ENCODE assay signal across 8 cellular contexts in the genomic region with DNA sequence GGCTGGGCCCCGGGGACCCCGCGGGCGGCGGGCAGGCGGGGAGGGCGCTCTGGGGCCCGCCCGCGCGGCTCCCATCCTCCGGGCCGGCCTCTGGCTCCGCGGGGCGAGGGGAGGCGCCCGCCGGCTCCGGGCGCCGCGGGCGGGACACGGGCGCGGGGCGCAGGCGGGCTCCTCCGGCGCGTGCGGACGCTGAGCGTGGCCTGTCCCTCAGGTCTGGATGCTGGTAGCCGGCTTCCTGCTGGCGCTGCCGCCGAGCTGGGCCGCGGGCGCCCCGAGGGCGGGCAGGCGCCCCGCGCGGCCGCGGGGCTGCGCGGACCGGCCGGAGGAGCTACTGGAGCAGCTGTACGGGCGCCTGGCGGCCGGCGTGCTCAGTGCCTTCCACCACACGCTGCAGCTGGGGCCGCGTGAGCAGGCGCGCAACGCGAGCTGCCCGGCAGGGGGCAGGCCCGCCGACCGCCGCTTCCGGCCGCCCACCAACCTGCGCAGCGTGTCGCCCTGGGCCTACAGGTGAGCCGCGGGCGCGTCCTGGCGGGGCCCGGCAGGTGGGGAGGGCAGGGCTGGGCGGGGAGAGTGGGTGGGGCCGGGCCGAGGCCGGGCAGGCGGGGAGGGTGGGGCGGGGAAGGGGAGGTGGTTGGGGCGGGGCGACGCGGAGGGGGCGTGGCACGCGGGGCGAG. TPM values are rescaled to one million over a fixed set of nuclear protein-coding genes. Genes with fewer than 3 reads are reported as not detected.
DNase-seq lines count a peak whose midpoint lies in the region; ATAC-seq, FAIRE-seq and TF ChIP-seq lines count a peak whose summit lies in the region.

No MANE protein-coding gene starts in this region.

- intact Hi-C loops in pancreas (cut with DNase I) = no loop called here
- intact Hi-C loops in transverse colon (cut with DNase I; ENCODE audit: low total_unique reads) = no loop called here

- H3K4me3 ChIP-seq in RWPE2 (ENCODE audit: severe bottlenecking) = peak overlapping the region; percentile 90
- peak overlapping the region in 3 of 4 donors; percentile 16 to 72 (median 54) for H3K4me3 ChIP-seq in pancreas
- H3K4me3 ChIP-seq in transverse colon = peak overlapping the region; percentile 29 to 66 (median 42)

- H3K9me3 ChIP-seq in RWPE2 (ENCODE audit: severe bottlenecking) (no peaks in the 10 kb centered on the region), pancreas (no peaks in the 10 kb centered on the region), transverse colon (no peaks in the 10 kb centered on the region)

- TF ChIP-seq CTCF in RWPE2 (IDR thresholded peaks at IDR 0.05; ENCODE audit: poor library complexity, severe bottlenecking) = peak; percentile 42
- peak; percentile 43 to 52 (median 46) for TF ChIP-seq CTCF in pancreas (IDR thresholded peaks at IDR 0.05)
- TF ChIP-seq CTCF in transverse colon (IDR thresholded peaks at IDR 0.05) = peak in 4 of 5 experiments; percentile 44 to 66 (median 50)

- H3K4me1 ChIP-seq in RWPE2 (ENCODE audit: insufficient read depth, poor library complexity, severe bottlenecking) (no peaks in the 10 kb centered on the region), pancreas (peaks cover 0 to 9% (median 9%) of the 10 kb centered on the region in 3 donors), transverse colon (peaks cover 0 to 16% (median 12%) of the 10 kb centered on the region in 4 donors)

- no peaks in the 10 kb centered on the region for H3K27me3 ChIP-seq in RWPE2 (ENCODE audit: insufficient read depth, poor library complexity, severe bottlenecking)
- H3K27me3 ChIP-seq in pancreas = no peaks in the 10 kb centered on the region
- peaks cover 25% of the 10 kb centered on the region for H3K27me3 ChIP-seq in transverse colon

- in situ Hi-C loops in transverse colon (cut with MboI; ENCODE audit: low pct_ligation_motif_present in 1 of 4, low pct_unique_long_range_greater_than_20kb in 1 of 4, low sequenced_read_pairs in 3 of 4) = loop anchor here in 3 of 4 donors (10.0 to 25.0 kb wide), 5 partner anchors 108 to 383 kb away; a partner anchor contains a TSS

- no peak for TF ChIP-seq EP300 in transverse colon (IDR thresholded peaks at IDR 0.05; ENCODE audit: low read depth)

- H3K27ac ChIP-seq in RWPE2 (ENCODE audit: poor library complexity, severe bottlenecking) (no peak overlapping the region), pancreas (no peak overlapping the region), transverse colon (peak overlapping the region in 3 of 4 donors; percentile 37 to 74 (median 55))

- 0 to 1% methylated on average over 25 to 96 of the region's 96 CpGs for WGBS in pancreas, 2 donors
- WGBS in transverse colon (ENCODE audit: low coverage in 1 of 2), 2 donors = 0% methylated on average over 23 of the region's 96 CpGs; no CpG with 5 or more reads in 1 of the 2 donors

- H3K36me3 ChIP-seq in RWPE2 (ENCODE audit: low read depth) (no peaks in the 10 kb centered on the region), pancreas (no peaks in the 10 kb centered on the region), transverse colon (no peaks in the 10 kb centered on the region)

- ATAC-seq in GM21390 (IDR thresholded peaks at IDR 0.05; ENCODE audit: unreplicated experiment) (peak; percentile 91), RWPE2 (ENCODE audit: low read depth) (peak; percentile 90), pancreas (peak; percentile 90 to 95 (median 94))

- FAIRE-seq in HTR-8/SVneo (lab: Jason Lieb, UNC) (no peak), pancreas (lab: Jason Lieb, UNC) (no peak)

- DNase-seq in EL = peak; percentile 78
- DNase-seq in HTR-8/SVneo (ENCODE audit: insufficient read length, low spot score) = peak; percentile 70
- no peak for DNase-seq in RWPE2 (ENCODE audit: low spot score)
- peak; percentile 90 for DNase-seq in activated effector memory CD4-positive, alpha-beta T cell treated with anti-CD3 and anti-CD28 coated beads, Interleukin-2, amount 50 U/mL, for 16 hours
- DNase-seq in germinal center (ENCODE audit: low spot score) = peak; percentile 88
- peak; percentile 87 to 97 (median 94) for DNase-seq in pancreas
- peak; percentile 87 for DNase-seq in transverse colon

- no peak for TF ChIP-seq POLR2A in transverse colon (IDR thresholded peaks at IDR 0.05)

RNA-seq across cellular contexts. Expression of a gene that starts 0.4 kb away (rescaled TPM):
- total RNA-seq in pancreas (under 1 TPM; 0.35 to 0.71 (median 0.51) TPM), transverse colon (1 to 10 TPM in 2 of 4 donors, not detected in 2; 1.1 to 1.4 TPM)
- polyA plus RNA-seq in pancreas = under 1 TPM; 0.42 to 0.46 TPM

Comparison
In these comparisons a context has a peak if more than half of its experiments do, and no peak if none do; other contexts are left out.
1. H3K27ac ChIP-seq: peak in transverse colon (3 of 4); none in RWPE2 (single experiment) and pancreas (0 of 4).
2. Peak in every context shown above with its lines, with median percentiles within 50 percentile points of each other: ATAC-seq, H3K4me3 ChIP-seq and CTCF ChIP-seq.